ENCODE assay signal across 8 cellular contexts in genomic region chr6:26597821-26598220, GRCh38. TPM values are rescaled to one million over a fixed set of nuclear protein-coding genes. Genes with fewer than 3 reads are reported as not detected.
DNase-seq lines count a peak whose midpoint lies in the region; ATAC-seq and TF ChIP-seq lines count a peak whose summit lies in the region.

No MANE protein-coding gene starts in this region.

- H3K4me1 ChIP-seq in CD8-positive, alpha-beta T cell (ENCODE audit: insufficient read depth, low read length) = peaks cover 18% of the 10 kb centered on the region
- H3K4me1 ChIP-seq in Karpas-422 (ENCODE audit: low read length) (peaks cover 18% of the 10 kb centered on the region), aorta (ENCODE audit: control insufficient read depth in 1 of 2, insufficient read depth in 2 of 2, low read length in 2 of 2) (peaks cover 0 to 3% of the 10 kb centered on the region in 2 donors)

- peaks cover 17% of the 10 kb centered on the region for H3K36me3 ChIP-seq in CD8-positive, alpha-beta T cell (ENCODE audit: insufficient read depth, low read length)
- H3K36me3 ChIP-seq in Karpas-422 (ENCODE audit: insufficient read depth, low read length) (peaks cover 17% of the 10 kb centered on the region; the same call in 1 of the 2 replicates), aorta (ENCODE audit: control insufficient read depth in 1 of 2, insufficient read depth in 2 of 2, low read length in 1 of 2) (peaks cover 0 to 3% of the 10 kb centered on the region in 2 donors)

- peak overlapping the region; percentile 93 for H3K4me3 ChIP-seq in CD8-positive, alpha-beta T cell (ENCODE audit: low read depth, low read length)
- H3K4me3 ChIP-seq in Karpas-422 (ENCODE audit: low read length) (peak overlapping the region; percentile 75), epithelial cell of esophagus (ENCODE audit: low read length) (peak overlapping the region; percentile 99), aorta (ENCODE audit: low read length in 2 of 2) (peak overlapping the region in 1 of 2 donors; percentile 61)

- no peak for DNase-seq in CD8-positive, alpha-beta T cell
- DNase-seq in Karpas-422 (no peak), epithelial cell of esophagus (ENCODE audit: low read depth) (no peak), progenitor cell of endocrine pancreas (ENCODE audit: low spot score, unreplicated experiment) (no peak), midbrain (lab: John Stamatoyannopoulos, UW) (no peak), COR-L47 (lab: John Stamatoyannopoulos, UW) (no peak), aorta (no peak)

- H3K9me3 ChIP-seq in CD8-positive, alpha-beta T cell (ENCODE audit: low read length) = no peaks in the 10 kb centered on the region
- H3K9me3 ChIP-seq in Karpas-422 (ENCODE audit: low read length) (no peaks in the 10 kb centered on the region), aorta (ENCODE audit: control insufficient read depth, low read length) (no peaks in the 10 kb centered on the region)

- H4K20me1 ChIP-seq in Karpas-422 (ENCODE audit: insufficient read depth, low read depth, low read length) = peaks cover 8% of the 10 kb centered on the region; the same call in 1 of the 2 replicates

- peaks cover 20% of the 10 kb centered on the region for H3K79me2 ChIP-seq in Karpas-422 (ENCODE audit: low read length)

- H3K27ac Mint-ChIP-seq in CD8-positive, alpha-beta T cell = no peak overlapping the region
- peak overlapping the region; percentile 88 for H3K27ac Mint-ChIP-seq in progenitor cell of endocrine pancreas

- H3K4me3 Mint-ChIP-seq in CD8-positive, alpha-beta T cell = no peak overlapping the region
- H3K4me3 Mint-ChIP-seq in progenitor cell of endocrine pancreas (ENCODE audit: low read depth) = no peak overlapping the region

- H3K9me3 Mint-ChIP-seq in CD8-positive, alpha-beta T cell = no peaks in the 10 kb centered on the region
- H3K9me3 Mint-ChIP-seq in progenitor cell of endocrine pancreas (ENCODE audit: low read depth) = no peaks in the 10 kb centered on the region

- H3K4me2 ChIP-seq in Karpas-422 (ENCODE audit: low read depth, low read length, poor library complexity, severe bottlenecking) = peak overlapping the region; percentile 99

- H3K27ac ChIP-seq in CD8-positive, alpha-beta T cell (ENCODE audit: low read depth, low read length) = no peak overlapping the region
- H3K27ac ChIP-seq in Karpas-422 (ENCODE audit: low read length) (no peak overlapping the region), aorta (ENCODE audit: low read depth in 1 of 2, low read length in 2 of 2) (no peak overlapping the region)

- H3K9me2 ChIP-seq in Karpas-422 (replicated peaks; ENCODE audit: insufficient read depth, low read length) = no peaks in the 10 kb centered on the region

- TF ChIP-seq CTCF in CD8-positive, alpha-beta T cell (IDR thresholded peaks at IDR 0.05) = no peak
- no peak for TF ChIP-seq CTCF in epithelial cell of esophagus (IDR thresholded peaks at IDR 0.05; ENCODE audit: insufficient read depth, low read depth, low read length, missing control alignments)
- TF ChIP-seq CTCF in progenitor cell of endocrine pancreas (IDR thresholded peaks at IDR 0.05; ENCODE audit: unreplicated experiment) = no peak

- ATAC-seq in CD8-positive, alpha-beta T cell = no peak
- no peak for ATAC-seq in HG03457 (IDR thresholded peaks at IDR 0.05; ENCODE audit: unreplicated experiment)
- no peak for ATAC-seq in aorta (ENCODE audit: low FRiP score)

- H2AFZ ChIP-seq in Karpas-422 (ENCODE audit: low read length) = no peak overlapping the region

- H3K4me1 Mint-ChIP-seq in CD8-positive, alpha-beta T cell (ENCODE audit: low read depth) = peaks cover 23% of the 10 kb centered on the region
- H3K4me1 Mint-ChIP-seq in progenitor cell of endocrine pancreas (ENCODE audit: low read depth) = peaks cover 9% of the 10 kb centered on the region

- intact Hi-C loops in CD8-positive, alpha-beta T cell (cut with DNase I, micrococcal nuclease) = loop anchor here (2.0 to 10.0 kb wide), 6 partner anchors 46 to 1293 kb away; partner anchors contain the start of gene TRIM38 (in 1 of the 2)
- intact Hi-C loops in aorta (cut with DNase I) = loop anchor here in 1 of 2 donors (10.0 kb wide), 1 partner anchor 547 kb away; a partner anchor contains a TSS

- peaks cover 16% of the 10 kb centered on the region for H3K36me3 Mint-ChIP-seq in CD8-positive, alpha-beta T cell
- peaks cover 1% of the 10 kb centered on the region for H3K36me3 Mint-ChIP-seq in progenitor cell of endocrine pancreas (ENCODE audit: insufficient read depth)

- peaks cover 7% of the 10 kb centered on the region for H3K27me3 Mint-ChIP-seq in CD8-positive, alpha-beta T cell (ENCODE audit: low read depth)
- no peaks in the 10 kb centered on the region for H3K27me3 Mint-ChIP-seq in progenitor cell of endocrine pancreas

- POLR2A ChIA-PET in CD8-positive, alpha-beta T cell (lab: Charles Lee) = no interaction called here

- peak overlapping the region; percentile 82 for H3K9ac ChIP-seq in Karpas-422 (ENCODE audit: low read length)

- no peaks in the 10 kb centered on the region for H3K27me3 ChIP-seq in CD8-positive, alpha-beta T cell (ENCODE audit: insufficient read depth, low read length)
- no peaks in the 10 kb centered on the region for H3K27me3 ChIP-seq in Karpas-422 (ENCODE audit: low read length)
- no peaks in the 10 kb centered on the region for H3K27me3 ChIP-seq in aorta (ENCODE audit: control insufficient read depth in 1 of 2, insufficient read depth in 2 of 2, low read length in 1 of 2)

- CTCF ChIA-PET in CD8-positive, alpha-beta T cell (lab: Charles Lee) = no interaction called here

- 64 to 66% methylated on average over 21 of the region's 21 CpGs for WGBS in aorta, 2 donors

RNA-seq across cellular contexts. Expression of gene ABT1, which starts 1.1 kb away (rescaled TPM):
- total RNA-seq in CD8-positive, alpha-beta T cell = 10 to 100 TPM; 42.5 to 44.2 TPM
- total RNA-seq in Karpas-422 (2014; rRNA removed; shearing (Covaris generic); ENCODE audit: low replicate concordance) = 22.7 and 23.7 TPM in 2 replicates
- total RNA-seq in progenitor cell of endocrine pancreas (23.6 and 25.5 TPM in 2 replicates), aorta (10 to 100 TPM; 10.7 TPM)
- 10 to 100 TPM in 1 of 2 donors, 1 to 10 TPM in 1; 8.4 to 10.3 TPM for polyA plus RNA-seq in aorta

RNA-seq across cellular contexts. Expression of gene HMGN4, which starts 59.7 kb away (rescaled TPM):
- total RNA-seq in CD8-positive, alpha-beta T cell = 10 to 100 TPM; 24.8 to 33.7 TPM
- total RNA-seq in Karpas-422 (2014; rRNA removed; shearing (Covaris generic); ENCODE audit: low replicate concordance) = 57.3 and 103 TPM in 2 replicates
- total RNA-seq in progenitor cell of endocrine pancreas (39.7 and 42.5 TPM in 2 replicates), aorta (10 to 100 TPM; 48.4 to 69.0 TPM)
- polyA plus RNA-seq in aorta = 10 to 100 TPM; 36.4 to 43.8 TPM
